In genomic region chr2:102369866-102370265, GRCh38 we compare ENCODE assay signal across 19 cellular contexts. TPM values are rescaled to one million over a fixed set of nuclear protein-coding genes. Genes with fewer than 3 reads are reported as not detected.
DNase-seq lines count a peak whose midpoint lies in the region; ATAC-seq, FAIRE-seq and TF ChIP-seq lines count a peak whose summit lies in the region.
"Had no signal": no experiment of that assay in that cellular context is flagged by ENCODE, and none has a peak within 500 bp of the region (broad histone marks: within the 10 kb centered on the region; RNA-seq: fewer than 3 reads in every experiment).

No MANE protein-coding gene starts in this region.

- peaks cover 10 to 34% (median 21%) of the 10 kb centered on the region in 3 donors for H3K36me3 Mint-ChIP-seq in CD8-positive, alpha-beta memory T cell
- H3K36me3 Mint-ChIP-seq in stimulated activated effector memory CD8-positive, alpha-beta T cell treated with anti-CD3 and anti-CD28 coated beads, Interleukin-12 subunit alpha, Interleukin-12 subunit beta, amount 100 ng/mL, for 72 hours = peaks cover 77% of the 10 kb centered on the region
- peaks cover 9% of the 10 kb centered on the region for H3K36me3 Mint-ChIP-seq in type B pancreatic cell

- WGBS in H1 (ENCODE audit: extremely low coverage in 1 of 2, insufficient coverage in 1 of 2, insufficient read length in 1 of 2, insufficient replicate concordance in 2 of 2, low coverage in 1 of 2, low lambda C conversion rate in 2 of 2, missing lambda C conversion rate in 1 of 2), 2 experiments = 90% methylated on average over 1 of the region's 1 CpG; no CpG with 5 or more reads in 1 of the 2 experiments

- no peak overlapping the region for H2BK120ac ChIP-seq in H1 (replicated peaks; ENCODE audit: low read depth, low read length)

- POLR2A ChIA-PET in CD8-positive, alpha-beta memory T cell (lab: Charles Lee) = no interaction called here
- POLR2A ChIA-PET in H1 (lab: Charles Lee; ENCODE audit: partially characterized antibody) = no interaction called here

- no peak for ATAC-seq in stimulated activated effector memory CD8-positive, alpha-beta T cell treated with anti-CD3 and anti-CD28 coated beads, Interleukin-12 subunit alpha, Interleukin-12 subunit beta, amount 100 ng/mL, for 72 hours

- peaks cover 38% of the 10 kb centered on the region for H3K4me1 ChIP-seq in CD8-positive, alpha-beta memory T cell (ENCODE audit: insufficient read depth, low read length)
- no peaks in the 10 kb centered on the region for H3K4me1 ChIP-seq in H1 (replicated peaks in 1 of 4; ENCODE audit: control insufficient read depth in 3 of 4, insufficient read depth in 4 of 4, low read length in 3 of 4)

- DNase-seq in NK-92 treated with Interleukin-12 subunit alpha and Interleukin-12 subunit beta, amount 100 ng/mL, for 24 hours (lab: John Stamatoyannopoulos, UW) = peak; percentile 30
- DNase-seq in NK-92 (lab: John Stamatoyannopoulos, UW; ENCODE audit: unreplicated experiment) (no peak), H1 (ENCODE audit: low read depth in 1 of 2, low spot score in 2 of 2) (no peak), NCI-H1694 treated with DMSO at 0.1 percent for 48 hours (lab: John Stamatoyannopoulos, UW) (no peak), type B pancreatic cell (ENCODE audit: extremely low spot score, unreplicated experiment) (no peak)
- DNase-seq in CD8-positive, alpha-beta memory T cell = no peak
- no peak for DNase-seq in stimulated activated effector memory CD8-positive, alpha-beta T cell treated with anti-CD3 and anti-CD28 coated beads, Interleukin-12 subunit alpha, Interleukin-12 subunit beta, amount 100 ng/mL, for 72 hours (ENCODE audit: low spot score in 2 of 2)
- DNase-seq: Calu3, DMS 273 treated with DMSO at 0.1 percent for 48 hours, GM23248, H9, IMR-90 had no signal

- no peaks in the 10 kb centered on the region for H3K79me1 ChIP-seq in H1 (ENCODE audit: low read depth, low read length)

- no peak overlapping the region for H3K23ac ChIP-seq in H1 (ENCODE audit: insufficient read length)

- no peak overlapping the region for H4K91ac ChIP-seq in H1 (replicated peaks; ENCODE audit: insufficient read length, low read length)

- H3K9ac ChIP-seq in H1 (replicated peaks in 1 of 4; ENCODE audit: extremely low read depth in 1 of 4, low read depth in 3 of 4, low read length in 3 of 4) = no peak overlapping the region
- H3K9ac ChIP-seq: GM23248 had no signal

- H3K27ac Mint-ChIP-seq in CD8-positive, alpha-beta memory T cell = peak overlapping the region in 6 of 8 donors; percentile 20 to 89 (median 76)
- H3K27ac Mint-ChIP-seq in stimulated activated effector memory CD8-positive, alpha-beta T cell treated with anti-CD3 and anti-CD28 coated beads, Interleukin-12 subunit alpha, Interleukin-12 subunit beta, amount 100 ng/mL, for 72 hours = peak overlapping the region; percentile 92
- no peak overlapping the region for H3K27ac Mint-ChIP-seq in type B pancreatic cell
- H3K27ac Mint-ChIP-seq: CD14-positive monocyte, H9 had no signal

- no peak for TF ChIP-seq POLR2A in H1 (IDR thresholded peaks at IDR 0.05; ENCODE audit: control extremely low read depth in 1 of 2, low read depth in 2 of 2, low read length in 2 of 2)

- H3K14ac ChIP-seq in H1 (ENCODE audit: insufficient read length) = no peak overlapping the region

- no peak overlapping the region for H4K8ac ChIP-seq in H1 (ENCODE audit: extremely low read depth, insufficient read depth, low read length)

- no peaks in the 10 kb centered on the region for H3K79me2 ChIP-seq in H1 (ENCODE audit: control insufficient read depth in 1 of 2, insufficient read depth in 2 of 2, low read length in 2 of 2)

- H3K27ac ChIP-seq in CD8-positive, alpha-beta memory T cell (ENCODE audit: low read depth, low read length) = no peak overlapping the region
- H3K27ac ChIP-seq in H1 (ENCODE audit: low read depth, low read length) = no peak overlapping the region
- H3K27ac ChIP-seq: 22Rv1, GM23248 had no signal

- no peak overlapping the region for H3K56ac ChIP-seq in H1 (replicated peaks; ENCODE audit: insufficient read length, low read depth, low read length)

- H3K9me3 Mint-ChIP-seq in CD8-positive, alpha-beta memory T cell = peaks cover 0 to 18% (median 14%) of the 10 kb centered on the region in 5 donors
- H3K9me3 Mint-ChIP-seq in stimulated activated effector memory CD8-positive, alpha-beta T cell treated with anti-CD3 and anti-CD28 coated beads, Interleukin-12 subunit alpha, Interleukin-12 subunit beta, amount 100 ng/mL, for 72 hours = peaks cover 9% of the 10 kb centered on the region
- H3K9me3 Mint-ChIP-seq in type B pancreatic cell = peaks cover 5% of the 10 kb centered on the region

- no peak overlapping the region for H3K4me3 ChIP-seq in CD8-positive, alpha-beta memory T cell (ENCODE audit: low read length)
- H3K4me3 ChIP-seq in H1 (ENCODE audit: extremely low read depth in 1 of 4, insufficient read depth in 2 of 4, low read depth in 3 of 4, low read length in 4 of 4) = no peak overlapping the region
- H3K4me3 ChIP-seq: GM23248 had no signal

- H3K4me3 Mint-ChIP-seq in CD8-positive, alpha-beta memory T cell = peak overlapping the region in 3 of 7 donors; percentile 27 to 79 (median 29)
- no peak overlapping the region for H3K4me3 Mint-ChIP-seq in stimulated activated effector memory CD8-positive, alpha-beta T cell treated with anti-CD3 and anti-CD28 coated beads, Interleukin-12 subunit alpha, Interleukin-12 subunit beta, amount 100 ng/mL, for 72 hours
- H3K4me3 Mint-ChIP-seq in type B pancreatic cell = no peak overlapping the region
- H3K4me3 Mint-ChIP-seq: CD14-positive monocyte, H9 had no signal

- no peak overlapping the region for H3K4me2 ChIP-seq in H1 (ENCODE audit: insufficient read depth in 1 of 2, low read depth in 2 of 2, low read length in 2 of 2)

- no peak overlapping the region for H3K4ac ChIP-seq in H1 (replicated peaks; ENCODE audit: insufficient read length, low read depth, low read length)

- H4K20me1 ChIP-seq in H1 (replicated peaks in 1 of 2; ENCODE audit: control insufficient read depth in 1 of 2, insufficient read depth in 2 of 2, low read length in 2 of 2) = no peaks in the 10 kb centered on the region

- TF ChIP-seq CTCF in H1 (IDR thresholded peaks at IDR 0.05; ENCODE audit: control extremely low read depth in 1 of 3, insufficient read depth in 1 of 3, low read depth in 1 of 3, low read length in 3 of 3) = no peak
- no peak for TF ChIP-seq CTCF in type B pancreatic cell (conservative IDR thresholded peaks at IDR 0.05)

- FAIRE-seq in H1 (lab: Jason Lieb, UNC) = no peak
- FAIRE-seq: GM18507 had no signal

- no peak overlapping the region for H3K18ac ChIP-seq in H1 (ENCODE audit: extremely low read depth, low read length)

- H4K5ac ChIP-seq in H1 (ENCODE audit: insufficient read length, low read depth, low read length) = no peak overlapping the region

- peaks cover 55 to 60% (median 57%) of the 10 kb centered on the region in 3 donors for H3K4me1 Mint-ChIP-seq in CD8-positive, alpha-beta memory T cell
- peaks cover 51% of the 10 kb centered on the region for H3K4me1 Mint-ChIP-seq in stimulated activated effector memory CD8-positive, alpha-beta T cell treated with anti-CD3 and anti-CD28 coated beads, Interleukin-12 subunit alpha, Interleukin-12 subunit beta, amount 100 ng/mL, for 72 hours
- H3K4me1 Mint-ChIP-seq in type B pancreatic cell (ENCODE audit: unreplicated experiment) = no peaks in the 10 kb centered on the region
- H3K4me1 Mint-ChIP-seq: CD14-positive monocyte, H9 had no signal

- no peak overlapping the region for H2BK5ac ChIP-seq in H1 (ENCODE audit: low read depth, low read length)

- H3K27me3 Mint-ChIP-seq in CD8-positive, alpha-beta memory T cell = no peaks in the 10 kb centered on the region
- no peaks in the 10 kb centered on the region for H3K27me3 Mint-ChIP-seq in type B pancreatic cell

- peak overlapping the region; percentile 65; the same call in 1 of the 2 replicates for H2AK5ac ChIP-seq in H1 (ENCODE audit: low read depth, low read length)

- H2BK15ac ChIP-seq in H1 (ENCODE audit: low read length) = no peak overlapping the region

- no peaks in the 10 kb centered on the region for H3K23me2 ChIP-seq in H1 (ENCODE audit: low read depth, low read length)

- no peak for TF ChIP-seq EP300 in H1 (IDR thresholded peaks at IDR 0.05; ENCODE audit: borderline replicate concordance in 1 of 2, low read depth in 2 of 2, low read length in 2 of 2)

- no peak overlapping the region for H2BK12ac ChIP-seq in H1 (ENCODE audit: low read depth, low read length)

- no peak overlapping the region for H2AFZ ChIP-seq in H1 (ENCODE audit: low read length)
- H2AFZ ChIP-seq: GM23248 had no signal

- peaks cover 10% of the 10 kb centered on the region for H3K9me3 ChIP-seq in CD8-positive, alpha-beta memory T cell (ENCODE audit: low read length)
- peaks cover 26 to 31% of the 10 kb centered on the region in 2 experiments for H3K9me3 ChIP-seq in H1 (ENCODE audit: insufficient read depth in 2 of 2, low read depth in 1 of 2, low read length in 1 of 2)

- H3K27me3 ChIP-seq in CD8-positive, alpha-beta memory T cell (ENCODE audit: insufficient read depth, low read length, poor library complexity, severe bottlenecking) = no peaks in the 10 kb centered on the region
- no peaks in the 10 kb centered on the region for H3K27me3 ChIP-seq in H1 (replicated peaks in 1 of 4; ENCODE audit: control insufficient read depth in 3 of 4, extremely low read depth in 1 of 4, insufficient read depth in 3 of 4, low read length in 3 of 4)

- no peak overlapping the region for H2BK20ac ChIP-seq in H1 (ENCODE audit: low read length)

- CTCF ChIA-PET in CD8-positive, alpha-beta memory T cell (lab: Charles Lee) = interaction anchor here (1.1 kb wide), 1 partner anchor 14 kb away, joined by 4 read pairs; the partner anchor contains the start of gene IL18R1
- CTCF ChIA-PET in H1 (lab: Charles Lee; ENCODE audit: partially characterized antibody) = no interaction called here

- no peak for TF ChIP-seq RAD21 in H1 (IDR thresholded peaks at IDR 0.05 in 1 of 2, conservative IDR thresholded peaks at IDR 0.05 in 1 of 2; ENCODE audit: low read depth in 2 of 2, low read length in 2 of 2)

- H3K36me3 ChIP-seq in CD8-positive, alpha-beta memory T cell (ENCODE audit: insufficient read depth, low read length) = no peaks in the 10 kb centered on the region
- H3K36me3 ChIP-seq in H1 (ENCODE audit: control insufficient read depth in 2 of 4, insufficient read depth in 4 of 4, low read length in 3 of 4) = no peaks in the 10 kb centered on the region

RNA-seq across cellular contexts. Expression of gene IL18R1, which starts 14.3 kb away (rescaled TPM):
- total RNA-seq in CD8-positive, alpha-beta memory T cell = 10 to 100 TPM; 17.6 to 17.9 TPM
- 20.6 TPM for polyA plus RNA-seq in CD8-positive, alpha-beta memory T cell
- total RNA-seq in H1 (2021; fragmentation: NEBNext Ultra II Directional; extraction: Animal tissue kit (Norgen Biotek cat#: 25700)) = 0.54 TPM in 1 of 2 replicates, not detected in the other
- not detected in 2 replicates for polyA plus RNA-seq in H1 (2011; rRNA removed)
- 0.03 TPM for polyA plus RNA-seq in H1 (2011; cell fraction: cytosol; rRNA removed)
- polyA plus RNA-seq in H1 (2011; cell fraction: nucleus; rRNA removed) = not detected
- polyA plus RNA-seq in H1 (2012, experiment 1 of 2) = 0.09 TPM in 1 of 4 replicates, not detected in the others
- polyA plus RNA-seq in H1 (2012, experiment 2 of 2) = not detected
- polyA plus RNA-seq in H1 (2013, experiment 1 of 2) = 0.12 TPM
- 0.20 TPM for polyA plus RNA-seq in H1 (2013, experiment 2 of 2)
- not detected in 2 replicates for polyA minus RNA-seq in H1 (2011; rRNA and poly(A)+ RNA removed)
- not detected for polyA minus RNA-seq in H1 (2011; cell fraction: cytosol; rRNA and poly(A)+ RNA removed)
- 2.4 TPM for polyA minus RNA-seq in H1 (2011; cell fraction: nucleus; rRNA and poly(A)+ RNA removed)
- 5.8 and 9.8 TPM in 2 replicates for total RNA-seq in type B pancreatic cell (ENCODE audit: low replicate concordance)
- total RNA-seq: A673, H9, HT-29 had no signal
- polyA plus RNA-seq: BJ had no signal

RNA-seq across cellular contexts. Expression of gene IL18RAP, which starts 53.1 kb away (rescaled TPM):
- total RNA-seq in CD8-positive, alpha-beta memory T cell = 1 to 10 TPM; 4.1 to 4.9 TPM
- polyA plus RNA-seq in CD8-positive, alpha-beta memory T cell = 14.2 TPM
- total RNA-seq in H1 (2021; fragmentation: NEBNext Ultra II Directional; extraction: Animal tissue kit (Norgen Biotek cat#: 25700)) = not detected in 2 replicates
- not detected in 2 replicates for polyA plus RNA-seq in H1 (2011; rRNA removed)
- not detected for polyA plus RNA-seq in H1 (2011; cell fraction: cytosol; rRNA removed)
- polyA plus RNA-seq in H1 (2011; cell fraction: nucleus; rRNA removed) = not detected
- 0.05 TPM in 1 of 4 replicates, not detected in the others for polyA plus RNA-seq in H1 (2012, experiment 1 of 2)
- polyA plus RNA-seq in H1 (2012, experiment 2 of 2) = not detected
- polyA plus RNA-seq in H1 (2013, experiment 1 of 2) = not detected
- not detected for polyA plus RNA-seq in H1 (2013, experiment 2 of 2)
- polyA minus RNA-seq in H1 (2011; rRNA and poly(A)+ RNA removed) = not detected in 2 replicates
- polyA minus RNA-seq in H1 (2011; cell fraction: cytosol; rRNA and poly(A)+ RNA removed) = not detected
- polyA minus RNA-seq in H1 (2011; cell fraction: nucleus; rRNA and poly(A)+ RNA removed) = not detected
- total RNA-seq in type B pancreatic cell (ENCODE audit: low replicate concordance) = 1.2 and 2.5 TPM in 2 replicates
- total RNA-seq: A673, Calu3, Daoy, GM23248, H9, HT-29, IMR-90 had no signal
- polyA plus RNA-seq: BJ, CD14-positive monocyte, IMR-90 had no signal

RNA-seq across cellular contexts. Expression of gene IL1RL1, which starts 58.5 kb away (rescaled TPM):
- total RNA-seq in CD8-positive, alpha-beta memory T cell = under 1 TPM; 0.22 to 0.35 TPM
- 0.14 TPM for polyA plus RNA-seq in CD8-positive, alpha-beta memory T cell
- not detected in 2 replicates for total RNA-seq in H1 (2021; fragmentation: NEBNext Ultra II Directional; extraction: Animal tissue kit (Norgen Biotek cat#: 25700))
- not detected in 2 replicates for polyA plus RNA-seq in H1 (2011; rRNA removed)
- not detected for polyA plus RNA-seq in H1 (2011; cell fraction: cytosol; rRNA removed)
- polyA plus RNA-seq in H1 (2011; cell fraction: nucleus; rRNA removed) = not detected
- not detected in 4 replicates for polyA plus RNA-seq in H1 (2012, experiment 1 of 2)
- not detected for polyA plus RNA-seq in H1 (2012, experiment 2 of 2)
- polyA plus RNA-seq in H1 (2013, experiment 1 of 2) = not detected
- not detected for polyA plus RNA-seq in H1 (2013, experiment 2 of 2)
- polyA minus RNA-seq in H1 (2011; rRNA and poly(A)+ RNA removed) = not detected in 2 replicates
- polyA minus RNA-seq in H1 (2011; cell fraction: cytosol; rRNA and poly(A)+ RNA removed) = not detected
- not detected for polyA minus RNA-seq in H1 (2011; cell fraction: nucleus; rRNA and poly(A)+ RNA removed)
- not detected in 2 replicates for total RNA-seq in type B pancreatic cell (ENCODE audit: low replicate concordance)
- total RNA-seq: A673, Calu3, Daoy, GM23248, H9, HT-29 had no signal
- polyA plus RNA-seq: BJ, CD14-positive monocyte had no signal
